Comparison of ENCODE assay signal across 1 cellular context in the genomic region with DNA sequence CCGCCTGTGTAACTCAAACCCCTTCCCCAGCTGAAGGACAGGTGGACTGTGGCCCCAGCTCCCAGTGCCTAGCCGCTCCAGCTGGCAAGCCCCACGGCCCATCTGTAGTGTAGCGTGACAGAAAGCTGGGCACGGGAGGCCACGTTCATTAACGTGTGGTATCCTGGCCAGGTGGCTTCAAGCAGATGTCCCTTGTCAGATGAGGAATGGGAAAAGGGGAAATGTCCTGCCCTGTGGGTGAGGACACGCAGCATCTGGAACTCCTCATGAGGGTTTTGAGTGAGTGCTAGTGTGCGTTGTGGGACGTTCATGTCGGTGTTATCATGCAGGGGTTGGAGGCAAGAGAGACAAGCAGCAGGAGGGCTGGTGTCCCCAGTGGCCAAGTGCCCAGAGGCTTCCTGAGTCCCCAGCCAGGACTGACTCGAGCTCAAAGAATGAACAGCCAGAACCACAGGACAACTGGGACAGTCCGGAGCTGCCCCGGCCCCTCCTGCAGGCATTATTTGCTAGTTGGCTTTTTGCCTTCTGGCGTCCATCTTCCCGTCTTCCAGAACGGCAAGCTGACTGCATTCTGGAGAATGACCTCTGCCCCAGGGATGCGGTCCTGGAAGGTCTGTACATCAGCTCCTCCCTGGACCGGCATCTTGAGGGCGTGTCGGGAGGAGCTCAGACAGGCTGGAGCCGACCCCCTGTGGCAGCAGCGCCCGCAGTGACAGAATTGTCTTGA.
TF ChIP-seq lines count a peak whose summit lies in the region.

No MANE protein-coding gene starts in this region.

TF ChIP-seq in WTC11, 78 proteins besides CTCF, POLR2A, EP300 and RAD21 (continued from another document):
- TF ChIP-seq, protein P1, sequence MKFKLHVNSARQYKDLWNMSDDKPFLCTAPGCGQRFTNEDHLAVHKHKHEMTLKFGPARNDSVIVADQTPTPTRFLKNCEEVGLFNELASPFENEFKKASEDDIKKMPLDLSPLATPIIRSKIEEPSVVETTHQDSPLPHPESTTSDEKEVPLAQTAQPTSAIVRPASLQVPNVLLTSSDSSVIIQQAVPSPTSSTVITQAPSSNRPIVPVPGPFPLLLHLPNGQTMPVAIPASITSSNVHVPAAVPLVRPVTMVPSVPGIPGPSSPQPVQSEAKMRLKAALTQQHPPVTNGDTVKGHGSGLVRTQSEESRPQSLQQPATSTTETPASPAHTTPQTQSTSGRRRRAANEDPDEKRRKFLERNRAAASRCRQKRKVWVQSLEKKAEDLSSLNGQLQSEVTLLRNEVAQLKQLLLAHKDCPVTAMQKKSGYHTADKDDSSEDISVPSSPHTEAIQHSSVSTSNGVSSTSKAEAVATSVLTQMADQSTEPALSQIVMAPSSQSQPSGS (CRISPR knock-in tag; IDR thresholded peaks at IDR 0.05; ENCODE audit: borderline replicate concordance, low read depth), result no peak
